9 cellular contexts compared by ENCODE assay signal in the genomic region with DNA sequence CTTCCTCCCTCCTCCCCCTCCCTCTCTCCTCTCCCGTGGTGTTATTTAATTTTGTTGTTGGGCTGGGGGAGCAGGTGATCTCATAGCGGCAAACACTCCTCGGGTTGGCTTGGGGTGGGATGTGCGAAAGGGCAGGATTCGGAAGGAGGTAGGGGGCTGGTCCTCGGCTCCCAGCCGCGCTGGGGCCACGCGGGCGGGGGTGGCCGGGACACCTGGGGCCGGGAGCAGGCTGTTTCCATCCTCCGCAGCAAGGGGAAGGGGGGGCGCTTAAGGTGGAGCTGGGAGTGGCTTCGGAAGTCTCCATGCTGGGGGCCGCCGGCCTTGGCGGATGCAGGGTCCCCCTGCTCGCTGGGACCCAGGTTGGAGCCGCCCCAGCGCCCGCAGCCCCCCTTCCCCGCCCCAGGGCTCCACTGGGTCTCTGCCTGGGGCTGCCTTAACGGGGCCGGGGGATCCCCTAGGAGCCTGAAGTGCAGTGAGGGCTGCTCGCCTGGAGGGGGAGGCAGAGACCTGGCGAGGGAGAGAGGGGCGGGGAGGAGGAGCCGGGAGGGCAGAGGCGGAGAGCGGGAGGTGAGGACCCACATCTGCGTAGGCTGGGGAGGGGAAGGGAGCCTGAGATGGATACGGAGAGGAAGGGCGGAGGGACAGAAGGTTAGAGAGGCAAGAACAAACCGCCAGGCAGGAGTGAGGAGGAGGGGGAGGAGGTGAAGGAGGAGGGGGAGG. TPM values are rescaled to one million over a fixed set of nuclear protein-coding genes. Genes with fewer than 3 reads are reported as not detected.
DNase-seq lines count a peak whose midpoint lies in the region; ATAC-seq, FAIRE-seq and TF ChIP-seq lines count a peak whose summit lies in the region.
"Had no signal": no experiment of that assay in that cellular context is flagged by ENCODE, and none has a peak within 500 bp of the region (broad histone marks: within the 10 kb centered on the region; RNA-seq: fewer than 3 reads in every experiment).

No MANE protein-coding gene starts in this region.

- peak overlapping the region; percentile 88 for H3K4me2 ChIP-seq in keratinocyte (ENCODE audit: control insufficient read depth, extremely low read depth, insufficient read depth, low read depth, low read length)

- CTCF ChIA-PET in WTC11 (lab: Charles Lee): interaction anchor here (0.5 to 2.4 kb wide), 35 partner anchors 9 to 579 kb away, joined by 3 to 41 read pairs (median 7); a partner anchor contains a TSS

- H3K4me3 ChIP-seq in bronchial epithelial cell (ENCODE audit: low read depth, low read length): peak overlapping the region; percentile 47
- H3K4me3 ChIP-seq in keratinocyte (ENCODE audit: control insufficient read depth in 2 of 3, extremely low read depth in 1 of 3, insufficient read depth in 2 of 3, low read depth in 1 of 3, low read length in 3 of 3): peak overlapping the region; percentile 51 to 84 (median 67)

- H3K36me3 ChIP-seq in bronchial epithelial cell (ENCODE audit: control insufficient read depth, insufficient read depth, low read length) (no peaks in the 10 kb centered on the region), keratinocyte (ENCODE audit: control insufficient read depth in 2 of 2, extremely low read depth in 1 of 2, insufficient read depth in 2 of 2, low read length in 2 of 2) (no peaks in the 10 kb centered on the region)

- FAIRE-seq in bronchial epithelial cell (lab: Jason Lieb, UNC): no peak
- no peak for FAIRE-seq in keratinocyte (lab: Jason Lieb, UNC)
- FAIRE-seq: A204.1 had no signal

- no peaks in the 10 kb centered on the region for H4K20me1 ChIP-seq in keratinocyte (ENCODE audit: control insufficient read depth, extremely low read depth, insufficient read depth, low read length)

- peaks cover 9% of the 10 kb centered on the region for H3K4me1 Mint-ChIP-seq in WTC11

- no peaks in the 10 kb centered on the region for H3K79me2 ChIP-seq in keratinocyte (ENCODE audit: control insufficient read depth, insufficient read depth, low read length)

- DNase-seq in NCI-H1436 (lab: John Stamatoyannopoulos, UW) (peak; percentile 98), NCI-H1436 treated with DMSO at 0.1 percent for 48 hours (lab: John Stamatoyannopoulos, UW) (no peak), NCI-H226 (peak; percentile 80), WTC11 (ENCODE audit: low spot score) (peak; percentile 97), bronchial epithelial cell (ENCODE audit: low read depth) (peak; percentile 56), keratinocyte (ENCODE audit: low read depth, low spot score) (no peak)
- peak; percentile 85 to 88 (median 88) for DNase-seq in stimulated activated CD4-positive, alpha-beta T cell treated with anti-CD3 and anti-CD28 coated beads, Interleukin-12 subunit alpha, Interleukin-12 subunit beta, amount 100 ng/mL, for 48 hours (ENCODE audit: low read depth in 2 of 3, low spot score in 1 of 3)

- peaks cover 5% of the 10 kb centered on the region for H3K9me3 Mint-ChIP-seq in WTC11

- no peak overlapping the region for H3K27ac ChIP-seq in keratinocyte (ENCODE audit: control insufficient read depth, insufficient read depth, low read length)

- no peaks in the 10 kb centered on the region for H3K9me3 ChIP-seq in keratinocyte (ENCODE audit: control insufficient read depth, low read depth, low read length)

- peak overlapping the region; percentile 85 for H3K4me3 Mint-ChIP-seq in WTC11

- peaks cover 20% of the 10 kb centered on the region for H3K4me1 ChIP-seq in keratinocyte (ENCODE audit: control insufficient read depth, extremely low read depth, insufficient read depth, low read length)

- ATAC-seq in HG03108 (IDR thresholded peaks at IDR 0.05; ENCODE audit: unreplicated experiment) (peak; percentile 71), WTC11 (peak; percentile 85)

- H3K9me1 ChIP-seq in keratinocyte (ENCODE audit: control insufficient read depth, extremely low read depth, insufficient read depth, low read length): no peaks in the 10 kb centered on the region

- dilution Hi-C loops in keratinocyte (cut with MboI; ENCODE audit: extremely low pct_ligation_motif_present, low sequenced_read_pairs): no loop called here

- peak overlapping the region; percentile 62 for H3K9ac ChIP-seq in keratinocyte (ENCODE audit: control insufficient read depth, extremely low read depth, insufficient read depth, low read length)

- H2AFZ ChIP-seq in keratinocyte (ENCODE audit: control insufficient read depth, low read length): peak overlapping the region; percentile 85

- H3K36me3 Mint-ChIP-seq in WTC11: peaks cover under 1% of the 10 kb centered on the region; the same call in 1 of the 2 replicates

- TF ChIP-seq CTCF in WTC11 (IDR thresholded peaks at IDR 0.05) (peak; percentile 72), bronchial epithelial cell (IDR thresholded peaks at IDR 0.05; ENCODE audit: insufficient read depth, low read length, severe bottlenecking) (peak; percentile 80), keratinocyte (optimal IDR thresholded peaks at IDR 0.05 in 1 of 3, IDR thresholded peaks at IDR 0.05 in 1 of 3, conservative IDR thresholded peaks at IDR 0.05 in 1 of 3; ENCODE audit: extremely low read depth in 1 of 3, insufficient read depth in 2 of 3, low read length in 3 of 3) (peak; percentile 54 to 96 (median 91))

- no peaks in the 10 kb centered on the region; the same call in none of the 2 replicates for H3K27me3 Mint-ChIP-seq in WTC11 (ENCODE audit: low read depth)

- H3K27me3 ChIP-seq in bronchial epithelial cell (ENCODE audit: control insufficient read depth, insufficient read depth, low read length) (no peaks in the 10 kb centered on the region), keratinocyte (ENCODE audit: control insufficient read depth, extremely low read depth, insufficient read depth, low read length) (peaks cover 5% of the 10 kb centered on the region)

- POLR2A ChIA-PET in WTC11 (lab: Charles Lee): interaction anchor here (0.5 to 2.7 kb wide), 11 partner anchors 12 to 781 kb away, joined by 3 to 20 read pairs (median 6); a partner anchor contains a TSS

- peak overlapping the region; percentile 84 for H3K27ac Mint-ChIP-seq in WTC11

RNA-seq across cellular contexts. Expression of a gene that starts 0.4 kb away (rescaled TPM):
- total RNA-seq in WTC11 (2021) (41.4 to 53.7 TPM (median 47.5 TPM) in 3 replicates), bronchial epithelial cell (2.4 and 4.4 TPM in 2 replicates)
- polyA plus RNA-seq in keratinocyte: 1.6 to 3.9 TPM (median 1.7 TPM) in 3 replicates
- 1.6 TPM for polyA plus RNA-seq in keratinocyte (2011; ENCODE audit: low read depth)
- polyA plus RNA-seq in keratinocyte (2011; cell fraction: cytosol; rRNA removed): 2.2 and 3.1 TPM in 2 replicates
- polyA plus RNA-seq in keratinocyte (2011; cell fraction: nucleus; rRNA removed): 2.3 and 3.2 TPM in 2 replicates
- polyA plus RNA-seq in keratinocyte (2012; ENCODE audit: low replicate concordance): 7.9 and 10.6 TPM in 2 replicates
- polyA minus RNA-seq in keratinocyte: 0.64 to 4.7 TPM (median 2.9 TPM) in 3 replicates
- polyA minus RNA-seq in keratinocyte (2011; cell fraction: cytosol; rRNA and poly(A)+ RNA removed): 3.1 TPM
- polyA minus RNA-seq in keratinocyte (2011; cell fraction: nucleus; rRNA and poly(A)+ RNA removed): 1.8 and 5.6 TPM in 2 replicates

RNA-seq across cellular contexts. Expression of a gene that starts 9.2 kb away (rescaled TPM):
- total RNA-seq in WTC11 (2021): 10.5 to 12.0 TPM (median 11.4 TPM) in 3 replicates
- total RNA-seq in bronchial epithelial cell: 6.6 and 8.7 TPM in 2 replicates
- polyA plus RNA-seq in keratinocyte: 0.79 to 2.0 TPM (median 1.0 TPM) in 3 replicates
- 19.6 TPM for polyA plus RNA-seq in keratinocyte (2011; ENCODE audit: low read depth)
- polyA plus RNA-seq in keratinocyte (2011; cell fraction: cytosol; rRNA removed): 0.47 and 1.4 TPM in 2 replicates
- 1.0 and 1.6 TPM in 2 replicates for polyA plus RNA-seq in keratinocyte (2011; cell fraction: nucleus; rRNA removed)
- 1.7 and 10.8 TPM in 2 replicates for polyA plus RNA-seq in keratinocyte (2012; ENCODE audit: low replicate concordance)
- 0.53 to 2.1 TPM (median 1.0 TPM) in 3 replicates for polyA minus RNA-seq in keratinocyte
- 2.9 TPM for polyA minus RNA-seq in keratinocyte (2011; cell fraction: cytosol; rRNA and poly(A)+ RNA removed)
- polyA minus RNA-seq in keratinocyte (2011; cell fraction: nucleus; rRNA and poly(A)+ RNA removed): 0.42 and 1.3 TPM in 2 replicates

RNA-seq across cellular contexts. Expression of a gene that starts 26.5 kb away (rescaled TPM):
- total RNA-seq in WTC11 (2021) (0.28 to 0.39 TPM (median 0.37 TPM) in 3 replicates), bronchial epithelial cell (not detected in 2 replicates)
- 0.07 to 0.19 TPM (median 0.07 TPM) in 3 replicates for polyA plus RNA-seq in keratinocyte
- polyA plus RNA-seq in keratinocyte (2011; ENCODE audit: low read depth): not detected
- 0.08 TPM in 1 of 2 replicates, not detected in the other for polyA plus RNA-seq in keratinocyte (2011; cell fraction: cytosol; rRNA removed)
- 0.88 and 1.7 TPM in 2 replicates for polyA plus RNA-seq in keratinocyte (2011; cell fraction: nucleus; rRNA removed)
- polyA plus RNA-seq in keratinocyte (2012; ENCODE audit: low replicate concordance): 0.11 and 0.51 TPM in 2 replicates
- polyA minus RNA-seq in keratinocyte: 0.06 to 0.36 TPM in 2 of 3 replicates, not detected in the other
- not detected for polyA minus RNA-seq in keratinocyte (2011; cell fraction: cytosol; rRNA and poly(A)+ RNA removed)
- polyA minus RNA-seq in keratinocyte (2011; cell fraction: nucleus; rRNA and poly(A)+ RNA removed): not detected in 2 replicates

RNA-seq across cellular contexts. Expression of a gene that starts 27.0 kb away (rescaled TPM):
- total RNA-seq in WTC11 (2021) (46.7 to 64.6 TPM (median 48.4 TPM) in 3 replicates), bronchial epithelial cell (3.3 and 3.4 TPM in 2 replicates)
- 2.8 to 3.8 TPM (median 3.4 TPM) in 3 replicates for polyA plus RNA-seq in keratinocyte
- polyA plus RNA-seq in keratinocyte (2011; ENCODE audit: low read depth): 1.1 TPM
- 1.6 and 4.5 TPM in 2 replicates for polyA plus RNA-seq in keratinocyte (2011; cell fraction: cytosol; rRNA removed)
- 8.2 and 10.9 TPM in 2 replicates for polyA plus RNA-seq in keratinocyte (2011; cell fraction: nucleus; rRNA removed)
- polyA plus RNA-seq in keratinocyte (2012; ENCODE audit: low replicate concordance): 2.2 and 6.7 TPM in 2 replicates
- 4.0 to 7.1 TPM (median 4.4 TPM) in 3 replicates for polyA minus RNA-seq in keratinocyte
- 5.8 TPM for polyA minus RNA-seq in keratinocyte (2011; cell fraction: cytosol; rRNA and poly(A)+ RNA removed)
- 5.1 and 5.2 TPM in 2 replicates for polyA minus RNA-seq in keratinocyte (2011; cell fraction: nucleus; rRNA and poly(A)+ RNA removed)

RNA-seq across cellular contexts. Expression of a gene that starts 27.4 kb away (rescaled TPM):
- total RNA-seq in WTC11 (2021) (1,712 to 1,987 TPM (median 1,909 TPM) in 3 replicates), bronchial epithelial cell (3,143 and 4,233 TPM in 2 replicates)
- 1,010 to 1,534 TPM (median 1,015 TPM) in 3 replicates for polyA plus RNA-seq in keratinocyte
- 166 TPM for polyA plus RNA-seq in keratinocyte (2011; ENCODE audit: low read depth)
- polyA plus RNA-seq in keratinocyte (2011; cell fraction: cytosol; rRNA removed): 744 and 1,244 TPM in 2 replicates
- polyA plus RNA-seq in keratinocyte (2011; cell fraction: nucleus; rRNA removed): 365 and 473 TPM in 2 replicates
- polyA plus RNA-seq in keratinocyte (2012; ENCODE audit: low replicate concordance): 1,466 and 2,372 TPM in 2 replicates
- 491 to 622 TPM (median 599 TPM) in 3 replicates for polyA minus RNA-seq in keratinocyte
- polyA minus RNA-seq in keratinocyte (2011; cell fraction: cytosol; rRNA and poly(A)+ RNA removed): 1,163 TPM
- polyA minus RNA-seq in keratinocyte (2011; cell fraction: nucleus; rRNA and poly(A)+ RNA removed): 177 and 212 TPM in 2 replicates

Comparison
In these comparisons a context has a peak if more than half of its experiments do, and no peak if none do; other contexts are left out.
1. DNase-seq: peak in NCI-H1436 (single experiment), NCI-H226 (single experiment), WTC11 (single experiment), bronchial epithelial cell (single experiment) and stimulated activated CD4-positive, alpha-beta T cell treated with anti-CD3 and anti-CD28 coated beads, Interleukin-12 subunit alpha, Interleukin-12 subunit beta, amount 100 ng/mL, for 48 hours (3 of 3); none in NCI-H1436 treated with DMSO at 0.1 percent for 48 hours (single experiment) and keratinocyte (single experiment).
2. Peak in every context shown above with its lines, with median percentiles within 50 percentile points of each other: CTCF ChIP-seq.